Comparison of ENCODE assay signal across 17 cellular contexts in genomic region chr20:58478141-58478805, GRCh38. TPM values are rescaled to one million over a fixed set of nuclear protein-coding genes. Genes with fewer than 3 reads are reported as not detected.
"Had no signal": no experiment of that assay in that cellular context is flagged by ENCODE, and none has a peak within 500 bp of the region (broad histone marks: within the 10 kb centered on the region; RNA-seq: fewer than 3 reads in every experiment).

No MANE protein-coding gene starts in this region.

- H3K4me3 Mint-ChIP-seq: activated CD4-positive, alpha-beta memory T cell treated with anti-CD3 and anti-CD28 coated beads, Interleukin-2, amount 10 ng/mL, durations not matched to agents 7 days and 5 days; activated CD4-positive, alpha-beta T cell treated with anti-CD3 and anti-CD28 coated beads for 36 hours; naive thymus-derived CD4-positive, alpha-beta T cell; stimulated activated effector memory CD8-positive, alpha-beta T cell treated with anti-CD3 and anti-CD28 coated beads, Interleukin-12 subunit alpha, Interleukin-12 subunit beta, amount 100 ng/mL, for 72 hours had no signal

- H3K9me3 Mint-ChIP-seq: activated CD4-positive, alpha-beta memory T cell treated with anti-CD3 and anti-CD28 coated beads, Interleukin-2, amount 10 ng/mL, durations not matched to agents 7 days and 5 days; activated naive CD4-positive, alpha-beta T cell treated with anti-CD3 and anti-CD28 coated beads, Interleukin-2, amount 50 U/mL, for 72 hours had no signal

- H3K4me1 ChIP-seq: colonic mucosa, gastrocnemius medialis had no signal

- H3K4me3 ChIP-seq: colonic mucosa, gastrocnemius medialis, heart right ventricle, ovary, sigmoid colon had no signal

- ATAC-seq: activated CD4-positive, alpha-beta T cell treated with anti-CD3 and anti-CD28 coated beads for 36 hours; activated naive CD4-positive, alpha-beta T cell treated with anti-CD3 and anti-CD28 coated beads, Interleukin-2, amount 50 U/mL, for 72 hours; gastrocnemius medialis; heart right ventricle; naive thymus-derived CD4-positive, alpha-beta T cell; stimulated activated effector memory CD8-positive, alpha-beta T cell treated with anti-CD3 and anti-CD28 coated beads, Interleukin-12 subunit alpha, Interleukin-12 subunit beta, amount 100 ng/mL, for 72 hours had no signal

- DNase-seq: activated CD4-positive, alpha-beta memory T cell treated with anti-CD3 and anti-CD28 coated beads, Interleukin-2, amount 10 ng/mL, durations not matched to agents 7 days and 5 days; activated CD4-positive, alpha-beta T cell treated with anti-CD3 and anti-CD28 coated beads for 36 hours; activated effector memory CD4-positive, alpha-beta T cell treated with anti-CD3 and anti-CD28 coated beads, Interleukin-2, amount 50 U/mL, for 16 hours; activated T-cell treated with anti-CD3 and anti-CD28 coated beads, Interleukin-2, amount 50 U/mL, for 48 hours; amniotic stem cell; central memory CD4-positive, alpha-beta T cell; colonic mucosa; gastrocnemius medialis; heart right ventricle; naive thymus-derived CD4-positive, alpha-beta T cell; ovary; sigmoid colon; stimulated activated CD4-positive, alpha-beta T cell treated with anti-CD3 and anti-CD28 coated beads, Interleukin-1b, Interleukin-23, amount 100 ng/mL, for 48 hours; T-helper 1 cell had no signal

- H3K36me3 ChIP-seq: colonic mucosa, gastrocnemius medialis, heart right ventricle, ovary, sigmoid colon had no signal

- H3K4me1 Mint-ChIP-seq: activated CD4-positive, alpha-beta memory T cell treated with anti-CD3 and anti-CD28 coated beads, Interleukin-2, amount 10 ng/mL, durations not matched to agents 7 days and 5 days; activated CD4-positive, alpha-beta T cell treated with anti-CD3 and anti-CD28 coated beads for 36 hours; stimulated activated effector memory CD8-positive, alpha-beta T cell treated with anti-CD3 and anti-CD28 coated beads, Interleukin-12 subunit alpha, Interleukin-12 subunit beta, amount 100 ng/mL, for 72 hours had no signal

- H3K27ac ChIP-seq: colonic mucosa, gastrocnemius medialis, heart right ventricle, ovary, sigmoid colon had no signal

- H3K36me3 Mint-ChIP-seq: activated naive CD4-positive, alpha-beta T cell treated with anti-CD3 and anti-CD28 coated beads, Interleukin-2, amount 50 U/mL, for 72 hours; stimulated activated effector memory CD8-positive, alpha-beta T cell treated with anti-CD3 and anti-CD28 coated beads, Interleukin-12 subunit alpha, Interleukin-12 subunit beta, amount 100 ng/mL, for 72 hours had no signal

- H3K27me3 ChIP-seq: colonic mucosa, gastrocnemius medialis, ovary, sigmoid colon had no signal

- H3K27ac Mint-ChIP-seq: activated CD4-positive, alpha-beta memory T cell treated with anti-CD3 and anti-CD28 coated beads, Interleukin-2, amount 10 ng/mL, durations not matched to agents 7 days and 5 days; activated CD4-positive, alpha-beta T cell treated with anti-CD3 and anti-CD28 coated beads for 36 hours; activated naive CD4-positive, alpha-beta T cell treated with anti-CD3 and anti-CD28 coated beads, Interleukin-2, amount 50 U/mL, for 72 hours; naive thymus-derived CD4-positive, alpha-beta T cell; stimulated activated effector memory CD8-positive, alpha-beta T cell treated with anti-CD3 and anti-CD28 coated beads, Interleukin-12 subunit alpha, Interleukin-12 subunit beta, amount 100 ng/mL, for 72 hours had no signal

- H3K9me3 ChIP-seq: colonic mucosa, gastrocnemius medialis, ovary had no signal

RNA-seq across cellular contexts. Expression of gene APCDD1L, which starts 36.9 kb away (rescaled TPM):
- total RNA-seq: activated CD4-positive, alpha-beta memory T cell treated with anti-CD3 and anti-CD28 coated beads, Interleukin-2, amount 10 ng/mL, durations not matched to agents 7 days and 5 days; activated CD4-positive, alpha-beta T cell treated with anti-CD3 and anti-CD28 coated beads for 36 hours; activated naive CD4-positive, alpha-beta T cell treated with anti-CD3 and anti-CD28 coated beads, Interleukin-2, amount 50 U/mL, for 72 hours; mononuclear cell; naive thymus-derived CD4-positive, alpha-beta T cell had no signal
